In genomic region chr16:31486036-31486435, GRCh38 we compare ENCODE assay signal across 23 cellular contexts. TPM values are rescaled to one million over a fixed set of nuclear protein-coding genes. Genes with fewer than 3 reads are reported as not detected.
DNase-seq lines count a peak whose midpoint lies in the region; ATAC-seq and TF ChIP-seq lines count a peak whose summit lies in the region.
"Had no signal": no experiment of that assay in that cellular context is flagged by ENCODE, and none has a peak within 500 bp of the region (broad histone marks: within the 10 kb centered on the region; RNA-seq: fewer than 3 reads in every experiment).

No MANE protein-coding gene starts in this region.

- H3K36me3 ChIP-seq in CD4-positive, CD25-positive, alpha-beta regulatory T cell (ENCODE audit: control insufficient read depth, insufficient read depth, low read length), result no peaks in the 10 kb centered on the region
- H3K36me3 ChIP-seq in CD8-positive, alpha-beta memory T cell (ENCODE audit: insufficient read depth, low read length), result no peaks in the 10 kb centered on the region
- H3K36me3 ChIP-seq in mucosa of descending colon (ENCODE audit: low read depth), result no peaks in the 10 kb centered on the region
- H3K36me3 ChIP-seq: thyroid gland had no signal

- no peak overlapping the region for H3K27ac ChIP-seq in CD4-positive, CD25-positive, alpha-beta regulatory T cell (ENCODE audit: insufficient read depth, low read length, poor library complexity, severe bottlenecking)
- no peak overlapping the region for H3K27ac ChIP-seq in CD8-positive, alpha-beta memory T cell (ENCODE audit: low read depth, low read length)
- H3K27ac ChIP-seq: KMS-11, neutrophil, thyroid gland had no signal

- no peaks in the 10 kb centered on the region for H3K27me3 Mint-ChIP-seq in CD4-positive, CD25-positive, alpha-beta regulatory T cell
- H3K27me3 Mint-ChIP-seq in CD8-positive, alpha-beta memory T cell, result peaks cover 0 to 2% of the 10 kb centered on the region in 2 donors
- H3K27me3 Mint-ChIP-seq in glutamatergic neuron (ENCODE audit: unreplicated experiment), result peaks cover 33% of the 10 kb centered on the region
- H3K27me3 Mint-ChIP-seq in nephron progenitor cell (ENCODE audit: low read depth, poor library complexity), result peaks cover 83% of the 10 kb centered on the region
- no peaks in the 10 kb centered on the region for H3K27me3 Mint-ChIP-seq in activated T-cell treated with anti-CD3 and anti-CD28 coated beads, Interleukin-2, amount 50 U/mL, for 24 hours

- H3K4me3 Mint-ChIP-seq in CD4-positive, CD25-positive, alpha-beta regulatory T cell, result peak overlapping the region; percentile 63 to 93 (median 92)
- peak overlapping the region; percentile 43 to 93 (median 84) for H3K4me3 Mint-ChIP-seq in CD8-positive, alpha-beta memory T cell
- peak overlapping the region; percentile 46 for H3K4me3 Mint-ChIP-seq in glutamatergic neuron (ENCODE audit: unreplicated experiment)
- peak overlapping the region; percentile 54 for H3K4me3 Mint-ChIP-seq in nephron progenitor cell
- H3K4me3 Mint-ChIP-seq in activated T-cell treated with anti-CD3 and anti-CD28 coated beads, Interleukin-2, amount 50 U/mL, for 24 hours, result no peak overlapping the region
- H3K4me3 Mint-ChIP-seq: dendritic cell treated with granulocyte-macrophage colony-stimulating factor and Interleukin-4, amounts not matched to agents 40 ng/mL and 50 ng/mL, for 4 days; HFFc6 had no signal

- TF ChIP-seq CTCF in glutamatergic neuron (IDR thresholded peaks at IDR 0.05; ENCODE audit: partially characterized antibody, unreplicated experiment), result no peak
- TF ChIP-seq CTCF in nephron progenitor cell (IDR thresholded peaks at IDR 0.05), result no peak
- no peak for TF ChIP-seq CTCF in mucosa of descending colon (IDR thresholded peaks at IDR 0.05)

- CTCF ChIA-PET in CD8-positive, alpha-beta memory T cell (lab: Charles Lee), result interaction anchor here (2.9 kb wide), 1 partner anchor 25 kb away, joined by 10 read pairs; no protein-coding TSS in a partner anchor

- no peaks in the 10 kb centered on the region for H3K27me3 ChIP-seq in CD4-positive, CD25-positive, alpha-beta regulatory T cell (ENCODE audit: control insufficient read depth, insufficient read depth, low read length)
- no peaks in the 10 kb centered on the region for H3K27me3 ChIP-seq in CD8-positive, alpha-beta memory T cell (ENCODE audit: insufficient read depth, low read length, poor library complexity, severe bottlenecking)
- H3K27me3 ChIP-seq: thyroid gland had no signal

- no peak overlapping the region for H3K4me3 ChIP-seq in CD4-positive, CD25-positive, alpha-beta regulatory T cell (ENCODE audit: low read depth, low read length)
- H3K4me3 ChIP-seq in CD8-positive, alpha-beta memory T cell (ENCODE audit: low read length), result no peak overlapping the region
- H3K4me3 ChIP-seq in mucosa of descending colon, result no peak overlapping the region
- H3K4me3 ChIP-seq: thyroid gland had no signal

- H3K36me3 Mint-ChIP-seq in CD4-positive, CD25-positive, alpha-beta regulatory T cell, result no peaks in the 10 kb centered on the region
- H3K36me3 Mint-ChIP-seq in CD8-positive, alpha-beta memory T cell, result peaks cover 0 to 5% (median 4%) of the 10 kb centered on the region in 3 donors
- H3K36me3 Mint-ChIP-seq in glutamatergic neuron (ENCODE audit: unreplicated experiment), result peaks cover 11% of the 10 kb centered on the region
- H3K36me3 Mint-ChIP-seq in nephron progenitor cell (ENCODE audit: low read depth), result peaks cover 13% of the 10 kb centered on the region
- peaks cover 12% of the 10 kb centered on the region for H3K36me3 Mint-ChIP-seq in activated T-cell treated with anti-CD3 and anti-CD28 coated beads, Interleukin-2, amount 50 U/mL, for 24 hours (ENCODE audit: low read depth)

- POLR2A ChIA-PET in CD8-positive, alpha-beta memory T cell (lab: Charles Lee), result no interaction called here

- intact Hi-C loops in mucosa of descending colon (cut with DNase I, micrococcal nuclease), result no loop called here

- ATAC-seq in CD4-positive, CD25-positive, alpha-beta regulatory T cell (ENCODE audit: low read depth in 2 of 2), result no peak
- ATAC-seq in HG03159 (IDR thresholded peaks at IDR 0.05; ENCODE audit: unreplicated experiment), result no peak
- ATAC-seq in mucosa of descending colon, result no peak
- ATAC-seq: left colon; Right ventricle myocardium inferior; stimulated activated naive B cell treated with anti-CD40 and anti-IgM and Interleukin-4, amounts not matched to agents 10 μg/mL and 1 μg/mL and 100 μg/mL, for 72 hours had no signal

- peaks cover 0 to 18% (median 5%) of the 10 kb centered on the region in 4 donors for H3K4me1 Mint-ChIP-seq in CD4-positive, CD25-positive, alpha-beta regulatory T cell
- H3K4me1 Mint-ChIP-seq in CD8-positive, alpha-beta memory T cell, result peaks cover 4 to 17% (median 13%) of the 10 kb centered on the region in 3 donors
- no peaks in the 10 kb centered on the region for H3K4me1 Mint-ChIP-seq in glutamatergic neuron (ENCODE audit: low read depth, unreplicated experiment)
- peaks cover 13% of the 10 kb centered on the region for H3K4me1 Mint-ChIP-seq in nephron progenitor cell
- peaks cover 11% of the 10 kb centered on the region for H3K4me1 Mint-ChIP-seq in activated T-cell treated with anti-CD3 and anti-CD28 coated beads, Interleukin-2, amount 50 U/mL, for 24 hours (ENCODE audit: low read depth)

- DNase-seq in CD4-positive, CD25-positive, alpha-beta regulatory T cell, result no peak
- DNase-seq in CD8-positive, alpha-beta memory T cell, result no peak
- no peak for DNase-seq in glutamatergic neuron
- no peak for DNase-seq in nephron progenitor cell
- no peak for DNase-seq in mucosa of descending colon
- no peak for DNase-seq in activated T-cell treated with anti-CD3 and anti-CD28 coated beads, Interleukin-2, amount 50 U/mL, for 24 hours
- DNase-seq: activated CD4-positive, alpha-beta T cell treated with anti-CD3 and anti-CD28 coated beads, Interleukin-2, amount 10 ng/mL, durations not matched to agents 7 days and 5 days; activated effector memory CD4-positive, alpha-beta T cell treated with Interleukin-2 at 50 U/mL for 16 hours; EL; HFFc6; NCI-H2171; NCI-H748 treated with DMSO at 0.1 percent for 48 hours; stimulated activated CD4-positive, alpha-beta T cell treated with anti-CD3 and anti-CD28 coated beads, Interleukin-1b, Interleukin-23, amount 100 ng/mL, for 48 hours; stimulated activated naive B cell treated with anti-CD40 and anti-IgM and Interleukin-4, amounts not matched to agents 10 μg/mL and 1 μg/mL and 100 μg/mL, for 72 hours; thyroid gland had no signal

- H3K9me3 ChIP-seq in CD4-positive, CD25-positive, alpha-beta regulatory T cell (ENCODE audit: control insufficient read depth in 2 of 2, low read length in 2 of 2), result no peaks in the 10 kb centered on the region
- H3K9me3 ChIP-seq in CD8-positive, alpha-beta memory T cell (ENCODE audit: low read length), result no peaks in the 10 kb centered on the region
- H3K9me3 ChIP-seq in mucosa of descending colon, result no peaks in the 10 kb centered on the region
- H3K9me3 ChIP-seq: neutrophil, thyroid gland had no signal

- peaks cover 12% of the 10 kb centered on the region for H3K4me1 ChIP-seq in CD4-positive, CD25-positive, alpha-beta regulatory T cell (ENCODE audit: control insufficient read depth, insufficient read depth, low read length, poor library complexity, severe bottlenecking)
- peaks cover 14% of the 10 kb centered on the region for H3K4me1 ChIP-seq in CD8-positive, alpha-beta memory T cell (ENCODE audit: insufficient read depth, low read length)
- peaks cover 20% of the 10 kb centered on the region for H3K4me1 ChIP-seq in mucosa of descending colon (ENCODE audit: low read depth)

- H3K27ac Mint-ChIP-seq in CD4-positive, CD25-positive, alpha-beta regulatory T cell, result peak overlapping the region in 1 of 3 donors; percentile 14
- peak overlapping the region in 2 of 8 donors; percentile 48 to 85 for H3K27ac Mint-ChIP-seq in CD8-positive, alpha-beta memory T cell
- H3K27ac Mint-ChIP-seq in glutamatergic neuron (ENCODE audit: unreplicated experiment) (no peak overlapping the region), nephron progenitor cell (no peak overlapping the region)
- H3K27ac Mint-ChIP-seq in activated T-cell treated with anti-CD3 and anti-CD28 coated beads, Interleukin-2, amount 50 U/mL, for 24 hours, result no peak overlapping the region
- H3K27ac Mint-ChIP-seq: activated CD4-positive, alpha-beta T cell treated with anti-CD3 and anti-CD28 coated beads, Interleukin-2, amount 10 ng/mL, durations not matched to agents 7 days and 5 days; dendritic cell treated with granulocyte-macrophage colony-stimulating factor and Interleukin-4, amounts not matched to agents 40 ng/mL and 50 ng/mL, for 4 days; HFFc6; stimulated activated naive B cell treated with anti-CD40 and anti-IgM and Interleukin-4, amounts not matched to agents 10 μg/mL and 1 μg/mL and 100 μg/mL, for 72 hours had no signal

- no peaks in the 10 kb centered on the region for H3K9me3 Mint-ChIP-seq in CD4-positive, CD25-positive, alpha-beta regulatory T cell
- no peaks in the 10 kb centered on the region for H3K9me3 Mint-ChIP-seq in CD8-positive, alpha-beta memory T cell
- peaks cover 13% of the 10 kb centered on the region for H3K9me3 Mint-ChIP-seq in glutamatergic neuron (ENCODE audit: unreplicated experiment)
- H3K9me3 Mint-ChIP-seq in nephron progenitor cell, result no peaks in the 10 kb centered on the region
- no peaks in the 10 kb centered on the region for H3K9me3 Mint-ChIP-seq in activated T-cell treated with anti-CD3 and anti-CD28 coated beads, Interleukin-2, amount 50 U/mL, for 24 hours
- H3K9me3 Mint-ChIP-seq: activated CD4-positive, alpha-beta T cell treated with anti-CD3 and anti-CD28 coated beads, Interleukin-2, amount 10 ng/mL, durations not matched to agents 7 days and 5 days; dendritic cell treated with granulocyte-macrophage colony-stimulating factor and Interleukin-4, amounts not matched to agents 40 ng/mL and 50 ng/mL, for 4 days; HFFc6; stimulated activated naive B cell treated with anti-CD40 and anti-IgM and Interleukin-4, amounts not matched to agents 10 μg/mL and 1 μg/mL and 100 μg/mL, for 72 hours had no signal

RNA-seq across cellular contexts. Expression of gene SLC5A2, which starts 3.1 kb away (rescaled TPM):
- total RNA-seq in CD4-positive, CD25-positive, alpha-beta regulatory T cell, result 3.8 TPM
- polyA plus RNA-seq in CD4-positive, CD25-positive, alpha-beta regulatory T cell, result 1 to 10 TPM in 3 of 4 donors, under 1 TPM in 1; 0.76 to 2.2 (median 1.4) TPM
- total RNA-seq in CD8-positive, alpha-beta memory T cell, result under 1 TPM in 1 of 2 experiments, not detected in 1; 0.24 TPM
- 2.0 TPM for polyA plus RNA-seq in CD8-positive, alpha-beta memory T cell
- not detected for total RNA-seq in glutamatergic neuron (ENCODE audit: unreplicated experiment)
- under 1 TPM in 2 of 3 donors, not detected in 1; 0.47 to 0.70 TPM for total RNA-seq in mucosa of descending colon
- total RNA-seq: pulmonary artery endothelial cell, Right ventricle myocardium inferior, skeletal muscle tissue had no signal

RNA-seq across cellular contexts. Expression of gene TGFB1I1, which starts 14.1 kb away (rescaled TPM):
- 1.6 TPM for total RNA-seq in CD4-positive, CD25-positive, alpha-beta regulatory T cell
- polyA plus RNA-seq in CD4-positive, CD25-positive, alpha-beta regulatory T cell, result 1 to 10 TPM in 2 of 4 donors, under 1 TPM in 2; 0.33 to 5.0 (median 1.5) TPM
- total RNA-seq in CD8-positive, alpha-beta memory T cell, result 1 to 10 TPM in 1 of 2 experiments, under 1 TPM in 1; 0.59 to 1.1 TPM
- polyA plus RNA-seq in CD8-positive, alpha-beta memory T cell, result not detected
- total RNA-seq in glutamatergic neuron (ENCODE audit: unreplicated experiment), result 19.2 TPM
- total RNA-seq in mucosa of descending colon, result 100 to 1,000 TPM in 1 of 3 donors, 10 to 100 TPM in 1, 1 to 10 TPM in 1; 7.8 to 227 (median 26.1) TPM

RNA-seq across cellular contexts. Expression of gene RUSF1, which starts 22.2 kb away (rescaled TPM):
- total RNA-seq in CD4-positive, CD25-positive, alpha-beta regulatory T cell, result 44.7 TPM
- polyA plus RNA-seq in CD4-positive, CD25-positive, alpha-beta regulatory T cell, result 10 to 100 TPM; 17.9 to 21.9 (median 21.4) TPM
- 10 to 100 TPM; 44.4 to 46.1 TPM for total RNA-seq in CD8-positive, alpha-beta memory T cell
- polyA plus RNA-seq in CD8-positive, alpha-beta memory T cell, result 22.2 TPM
- total RNA-seq in glutamatergic neuron (ENCODE audit: unreplicated experiment) (48.7 TPM), mucosa of descending colon (10 to 100 TPM; 48.3 to 66.7 (median 51.7) TPM)

RNA-seq across cellular contexts. Expression of gene ARMC5, which starts 26.7 kb away (rescaled TPM):
- 11.4 TPM for total RNA-seq in CD4-positive, CD25-positive, alpha-beta regulatory T cell
- 1 to 10 TPM; 4.0 to 5.9 (median 5.6) TPM for polyA plus RNA-seq in CD4-positive, CD25-positive, alpha-beta regulatory T cell
- total RNA-seq in CD8-positive, alpha-beta memory T cell, result 10 to 100 TPM; 14.3 to 15.9 TPM
- polyA plus RNA-seq in CD8-positive, alpha-beta memory T cell, result 9.8 TPM
- total RNA-seq in glutamatergic neuron (ENCODE audit: unreplicated experiment) (15.8 TPM), mucosa of descending colon (1 to 10 TPM; 8.3 to 9.9 (median 8.5) TPM)

RNA-seq across cellular contexts. Expression of gene AHSP, which starts 41.7 kb away (rescaled TPM):
- total RNA-seq in CD4-positive, CD25-positive, alpha-beta regulatory T cell, result not detected
- not detected for polyA plus RNA-seq in CD4-positive, CD25-positive, alpha-beta regulatory T cell
- not detected for total RNA-seq in CD8-positive, alpha-beta memory T cell
- polyA plus RNA-seq in CD8-positive, alpha-beta memory T cell, result not detected
- total RNA-seq in glutamatergic neuron (ENCODE audit: unreplicated experiment) (not detected), mucosa of descending colon (not detected)
- total RNA-seq: activated CD4-positive, alpha-beta T cell treated with anti-CD3 and anti-CD28 coated beads, Interleukin-2, amount 10 ng/mL, durations not matched to agents 7 days and 5 days; HFFc6; left colon; pulmonary artery endothelial cell; Right ventricle myocardium inferior; thyroid gland had no signal
